16 cellular contexts compared by ENCODE assay signal in genomic region chr12:110091136-110091711, GRCh38. TPM values are rescaled to one million over a fixed set of nuclear protein-coding genes. Genes with fewer than 3 reads are reported as not detected.
DNase-seq lines count a peak whose midpoint lies in the region; ATAC-seq, FAIRE-seq and TF ChIP-seq lines count a peak whose summit lies in the region.
"Had no signal": no experiment of that assay in that cellular context is flagged by ENCODE, and none has a peak within 500 bp of the region (broad histone marks: within the 10 kb centered on the region; RNA-seq: fewer than 3 reads in every experiment).

No MANE protein-coding gene starts in this region.

- H3K27me3 ChIP-seq in astrocyte (ENCODE audit: insufficient read depth, low read length) (peaks cover 10% of the 10 kb centered on the region), HepG2 (ENCODE audit: control insufficient read depth in 1 of 2, insufficient read depth in 2 of 2, low read length in 2 of 2) (no peaks in the 10 kb centered on the region)

- intact Hi-C loops in HepG2 (cut with micrococcal nuclease; ENCODE audit: unreplicated experiment): loop anchor here (2.0 kb wide), 1 partner anchor 52 kb away; no protein-coding TSS in a partner anchor

- H3K27ac ChIP-seq in astrocyte (ENCODE audit: low read depth, low read length) (no peak overlapping the region), HepG2 (ENCODE audit: extremely low read length, insufficient read depth, low read length) (peak overlapping the region; percentile 92)
- H3K27ac ChIP-seq: C4-2B, GM23248 had no signal

- no peak for DNase-seq in astrocyte (ENCODE audit: low read depth)
- DNase-seq in HepG2 (ENCODE audit: low spot score): peak; percentile 90
- no peak for DNase-seq in progenitor cell of endocrine pancreas (ENCODE audit: low spot score, unreplicated experiment)
- DNase-seq in activated CD8-positive, alpha-beta memory T cell treated with anti-CD3 and anti-CD28 coated beads, Interleukin-2, amount 50 U/mL, for 4 hours: no peak
- DNase-seq: ACHN; CD4-positive, alpha-beta T cell; DMS153; DMS79 treated with DMSO at 0.1 percent for 48 hours; GF-D8; GM23248 had no signal

- H3K4me3 Mint-ChIP-seq in astrocyte (ENCODE audit: unreplicated experiment): no peak overlapping the region
- no peak overlapping the region for H3K4me3 Mint-ChIP-seq in progenitor cell of endocrine pancreas (ENCODE audit: low read depth)
- H3K4me3 Mint-ChIP-seq: CD4-positive, alpha-beta T cell had no signal

- no peaks in the 10 kb centered on the region for H3K4me1 ChIP-seq in astrocyte (ENCODE audit: insufficient read depth, low read length)
- H3K4me1 ChIP-seq in HepG2 (ENCODE audit: insufficient read depth, low read length): peaks cover 71% of the 10 kb centered on the region
- H3K4me1 ChIP-seq: HAP-1 had no signal

- H3K4me1 Mint-ChIP-seq in astrocyte (ENCODE audit: low read depth, unreplicated experiment) (no peaks in the 10 kb centered on the region), progenitor cell of endocrine pancreas (ENCODE audit: low read depth) (peaks cover 9% of the 10 kb centered on the region)

- POLR2A ChIA-PET in HepG2 (lab: Yijun Ruan, JAX): interaction anchor here (0.6 to 3.8 kb wide), 21 partner anchors 9 to 652 kb away, joined by 3 to 56 read pairs (median 5); partner anchors contain the start of genes ARPC3, ATP2A2 and C12orf76

- CTCF ChIA-PET in HepG2 (lab: Yijun Ruan, JAX; ENCODE audit: low intra/inter-chr PET ratio, low total read pairs): interaction anchor here (1.3 to 1.8 kb wide), 2 partner anchors 9 to 48 kb away, joined by 3 read pairs; no protein-coding TSS in a partner anchor

- H3K9ac ChIP-seq in astrocyte (ENCODE audit: low read length): no peak overlapping the region
- peak overlapping the region; percentile 60 for H3K9ac ChIP-seq in HepG2 (ENCODE audit: insufficient read depth, low read depth, low read length)
- H3K9ac ChIP-seq: GM23248 had no signal

- BruUV-seq in HepG2 (replicated peaks; lab: Mats Ljungman, UMichigan): no TSS peak

- no peaks in the 10 kb centered on the region for H3K79me2 ChIP-seq in astrocyte (ENCODE audit: insufficient read depth, low read length)
- no peaks in the 10 kb centered on the region for H3K79me2 ChIP-seq in HepG2 (ENCODE audit: insufficient read depth, low read length)

- H2AFZ ChIP-seq in astrocyte (ENCODE audit: low read depth, low read length) (no peak overlapping the region), HepG2 (ENCODE audit: low read length) (peak overlapping the region; percentile 17)
- H2AFZ ChIP-seq: GM23248 had no signal

- ATAC-seq in HepG2 (peak; percentile 94), HG02678 (IDR thresholded peaks at IDR 0.05; ENCODE audit: unreplicated experiment) (no peak), GM18907 (IDR thresholded peaks at IDR 0.05; ENCODE audit: unreplicated experiment) (no peak)

- no peak for TF ChIP-seq CTCF in astrocyte (IDR thresholded peaks at IDR 0.05; ENCODE audit: insufficient read depth, low read depth, low read length)
- TF ChIP-seq CTCF in HepG2 (CRISPR knock-in tag; IDR thresholded peaks at IDR 0.05): no peak
- TF ChIP-seq CTCF in progenitor cell of endocrine pancreas (IDR thresholded peaks at IDR 0.05; ENCODE audit: unreplicated experiment): no peak

- no peak overlapping the region for H3K4me3 ChIP-seq in astrocyte (ENCODE audit: insufficient read depth, low read depth, low read length)
- H3K4me3 ChIP-seq in HepG2 (replicated peaks in 1 of 3; ENCODE audit: insufficient read depth in 1 of 3, low read depth in 2 of 3, low read length in 3 of 3): peak overlapping the region in 2 of 3 experiments; percentile 19 to 31; a peak in 3 of 6 replicates
- H3K4me3 ChIP-seq: GM23248, HAP-1 had no signal

- no peaks in the 10 kb centered on the region for H4K20me1 ChIP-seq in astrocyte (ENCODE audit: insufficient read depth, low read length)
- no peaks in the 10 kb centered on the region for H4K20me1 ChIP-seq in HepG2 (ENCODE audit: insufficient read depth, low read length)

- 0% methylated on average over 3 of the region's 3 CpGs for WGBS in HepG2 (ENCODE audit: low lambda C conversion rate)

- H3K9me3 Mint-ChIP-seq in astrocyte (ENCODE audit: unreplicated experiment): no peaks in the 10 kb centered on the region
- no peaks in the 10 kb centered on the region for H3K9me3 Mint-ChIP-seq in progenitor cell of endocrine pancreas (ENCODE audit: low read depth)
- H3K9me3 Mint-ChIP-seq: CD4-positive, alpha-beta T cell had no signal

- H3K36me3 Mint-ChIP-seq in astrocyte (ENCODE audit: low read depth, unreplicated experiment) (no peaks in the 10 kb centered on the region), progenitor cell of endocrine pancreas (ENCODE audit: insufficient read depth) (no peaks in the 10 kb centered on the region)

- H3K9me3 ChIP-seq in astrocyte (ENCODE audit: insufficient read depth, low read depth, low read length): no peaks in the 10 kb centered on the region
- no peaks in the 10 kb centered on the region for H3K9me3 ChIP-seq in HepG2 (ENCODE audit: low read length)
- H3K9me3 ChIP-seq: HAP-1 had no signal

- in situ Hi-C loops in HepG2 (cut with HindIII; ENCODE audit: extremely low pct_ligation_motif_present, low pct_unique_long_range_greater_than_20kb): no loop called here

- peak overlapping the region; percentile 5 for H3K27ac Mint-ChIP-seq in astrocyte (ENCODE audit: unreplicated experiment)
- H3K27ac Mint-ChIP-seq in progenitor cell of endocrine pancreas: peak overlapping the region; percentile 24
- H3K27ac Mint-ChIP-seq: CD4-positive, alpha-beta T cell had no signal

- peak in 1 of 2 experiments; percentile 88; a peak in 3 of 4 replicates for TF ChIP-seq EP300 in HepG2 (IDR thresholded peaks at IDR 0.05; ENCODE audit: low read depth in 2 of 2, low read length in 2 of 2)
- TF ChIP-seq EP300 in HepG2 (CRISPR knock-in tag; IDR thresholded peaks at IDR 0.05; ENCODE audit: borderline replicate concordance): no peak; the same call in 1 of the 2 replicates

- no peaks in the 10 kb centered on the region for H3K36me3 ChIP-seq in astrocyte (ENCODE audit: insufficient read depth, low read length)
- no peaks in the 10 kb centered on the region for H3K36me3 ChIP-seq in HepG2 (replicated peaks in 1 of 2; ENCODE audit: control insufficient read depth in 1 of 2, insufficient read depth in 2 of 2, low read length in 2 of 2)
- H3K36me3 ChIP-seq: HAP-1 had no signal

- H3K4me2 ChIP-seq in astrocyte (ENCODE audit: low read length) (no peak overlapping the region), HepG2 (ENCODE audit: low read depth, low read length) (peak overlapping the region; percentile 71)

- FAIRE-seq in astrocyte (lab: Jason Lieb, UNC) (no peak), HepG2 (lab: Jason Lieb, UNC) (peak; percentile 74)
- FAIRE-seq: A204.1, HTR-8/SVneo had no signal

- H3K27me3 Mint-ChIP-seq in astrocyte (ENCODE audit: low read depth, unreplicated experiment) (peaks cover 31% of the 10 kb centered on the region), progenitor cell of endocrine pancreas (peaks cover 6% of the 10 kb centered on the region)

- peak; percentile 18 to 28; a peak in 1 of 4 replicates for TF ChIP-seq POLR2A in HepG2 (IDR thresholded peaks at IDR 0.05; ENCODE audit: insufficient read depth in 1 of 2, low read depth in 2 of 2, low read length in 2 of 2)

- TF ChIP-seq RAD21 in HepG2 (CRISPR knock-in tag; IDR thresholded peaks at IDR 0.05): no peak

RNA-seq across cellular contexts. Expression of gene IFT81, which starts 32.9 kb away (rescaled TPM):
- total RNA-seq in astrocyte (12.3 and 12.5 TPM in 2 replicates), HepG2 (2016; rRNA removed; fragmentation: Illumina TruSeq; extraction: Trizol) (13.0 and 13.3 TPM in 2 replicates), progenitor cell of endocrine pancreas (46.1 and 48.7 TPM in 2 replicates)
- total RNA-seq in HepG2 (2016; cell fraction: cytosol; rRNA removed; fragmentation: Illumina TruSeq; extraction: Trizol; ENCODE audit: low read depth): 11.0 and 12.4 TPM in 2 replicates
- total RNA-seq in HepG2 (2016; cell fraction: insoluble cytoplasmic fraction; rRNA removed; fragmentation: Illumina TruSeq; extraction: Trizol): 11.7 and 13.4 TPM in 2 replicates
- 6.8 and 7.4 TPM in 2 replicates for total RNA-seq in HepG2 (2016; cell fraction: membrane; rRNA removed; fragmentation: Illumina TruSeq; extraction: Trizol)
- 15.0 and 16.9 TPM in 2 replicates for total RNA-seq in HepG2 (2016; cell fraction: nucleus; rRNA removed; fragmentation: Illumina TruSeq; extraction: Trizol)
- polyA plus RNA-seq in HepG2 (2011; rRNA removed): 3.1 and 4.2 TPM in 2 replicates
- polyA plus RNA-seq in HepG2 (2011; cell fraction: cytosol; rRNA removed): 1.2 and 1.5 TPM in 2 replicates
- 7.0 and 7.1 TPM in 2 replicates for polyA plus RNA-seq in HepG2 (2011; cell fraction: nucleus; rRNA removed)
- 4.5 and 5.3 TPM in 2 replicates for polyA plus RNA-seq in HepG2 (2012)
- polyA plus RNA-seq in HepG2 (2016; cell fraction: cytosol; fragmentation: Illumina TruSeq; extraction: Trizol; ENCODE audit: low read depth): 0.58 and 0.62 TPM in 2 replicates
- polyA plus RNA-seq in HepG2 (2016; cell fraction: insoluble cytoplasmic fraction; fragmentation: Illumina TruSeq; extraction: Trizol; ENCODE audit: low read depth): 11.3 and 11.5 TPM in 2 replicates
- polyA plus RNA-seq in HepG2 (2016; cell fraction: membrane; fragmentation: Illumina TruSeq; extraction: Trizol; ENCODE audit: low read depth): 1.2 and 1.8 TPM in 2 replicates
- 21.3 and 21.4 TPM in 2 replicates for polyA plus RNA-seq in HepG2 (2016; cell fraction: nucleus; fragmentation: Illumina TruSeq; extraction: Trizol; ENCODE audit: insufficient read depth, low read depth)
- polyA minus RNA-seq in HepG2 (2011; rRNA and poly(A)+ RNA removed; ENCODE audit: low replicate concordance): 1.5 and 2.3 TPM in 2 replicates
- 3.5 and 4.3 TPM in 2 replicates for polyA minus RNA-seq in HepG2 (2011; cell fraction: cytosol; rRNA and poly(A)+ RNA removed)
- polyA minus RNA-seq in HepG2 (2011; cell fraction: nucleus; rRNA and poly(A)+ RNA removed): 13.3 and 14.9 TPM in 2 replicates

RNA-seq across cellular contexts. Expression of gene C12orf76, which starts 42.9 kb away (rescaled TPM):
- total RNA-seq in astrocyte (11.5 and 13.0 TPM in 2 replicates), HepG2 (2016; rRNA removed; fragmentation: Illumina TruSeq; extraction: Trizol) (15.8 and 16.9 TPM in 2 replicates), progenitor cell of endocrine pancreas (29.3 and 31.6 TPM in 2 replicates)
- total RNA-seq in HepG2 (2016; cell fraction: cytosol; rRNA removed; fragmentation: Illumina TruSeq; extraction: Trizol; ENCODE audit: low read depth): 6.8 and 8.8 TPM in 2 replicates
- 13.7 and 15.4 TPM in 2 replicates for total RNA-seq in HepG2 (2016; cell fraction: insoluble cytoplasmic fraction; rRNA removed; fragmentation: Illumina TruSeq; extraction: Trizol)
- 17.6 and 19.4 TPM in 2 replicates for total RNA-seq in HepG2 (2016; cell fraction: membrane; rRNA removed; fragmentation: Illumina TruSeq; extraction: Trizol)
- total RNA-seq in HepG2 (2016; cell fraction: nucleus; rRNA removed; fragmentation: Illumina TruSeq; extraction: Trizol): 13.3 and 15.3 TPM in 2 replicates
- polyA plus RNA-seq in HepG2 (2011; rRNA removed): 38.4 and 40.6 TPM in 2 replicates
- polyA plus RNA-seq in HepG2 (2011; cell fraction: cytosol; rRNA removed): 34.5 and 40.6 TPM in 2 replicates
- 18.0 and 31.2 TPM in 2 replicates for polyA plus RNA-seq in HepG2 (2011; cell fraction: nucleus; rRNA removed)
- 33.1 and 35.3 TPM in 2 replicates for polyA plus RNA-seq in HepG2 (2012)
- polyA plus RNA-seq in HepG2 (2016; cell fraction: cytosol; fragmentation: Illumina TruSeq; extraction: Trizol; ENCODE audit: low read depth): 9.1 and 11.1 TPM in 2 replicates
- 14.2 and 15.0 TPM in 2 replicates for polyA plus RNA-seq in HepG2 (2016; cell fraction: insoluble cytoplasmic fraction; fragmentation: Illumina TruSeq; extraction: Trizol; ENCODE audit: low read depth)
- 15.2 and 16.5 TPM in 2 replicates for polyA plus RNA-seq in HepG2 (2016; cell fraction: membrane; fragmentation: Illumina TruSeq; extraction: Trizol; ENCODE audit: low read depth)
- polyA plus RNA-seq in HepG2 (2016; cell fraction: nucleus; fragmentation: Illumina TruSeq; extraction: Trizol; ENCODE audit: insufficient read depth, low read depth): 31.0 and 32.0 TPM in 2 replicates
- 7.5 and 15.0 TPM in 2 replicates for polyA minus RNA-seq in HepG2 (2011; rRNA and poly(A)+ RNA removed; ENCODE audit: low replicate concordance)
- 17.7 and 19.8 TPM in 2 replicates for polyA minus RNA-seq in HepG2 (2011; cell fraction: cytosol; rRNA and poly(A)+ RNA removed)
- 12.7 and 15.9 TPM in 2 replicates for polyA minus RNA-seq in HepG2 (2011; cell fraction: nucleus; rRNA and poly(A)+ RNA removed)
